ENCODE assay signal across 8 cellular contexts in the genomic region with DNA sequence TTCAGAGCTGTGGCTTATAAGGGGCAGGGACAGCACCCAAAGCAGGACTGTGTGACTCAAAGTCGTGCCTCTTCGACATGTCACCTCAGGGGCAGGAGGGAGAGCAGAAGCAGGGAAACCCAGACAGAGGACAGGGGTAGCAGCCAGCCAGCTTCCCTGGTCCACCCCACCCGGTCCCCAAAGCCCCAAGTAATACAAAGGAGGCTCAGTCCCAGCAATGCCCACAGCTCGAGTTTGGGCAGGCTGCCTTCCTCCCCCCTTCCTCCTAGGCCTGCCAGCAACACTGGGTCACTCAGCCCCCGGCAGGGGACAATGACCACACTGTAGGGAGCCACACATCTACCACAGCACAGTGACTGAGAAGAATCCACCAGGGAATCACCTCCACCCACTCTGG. TPM values are rescaled to one million over a fixed set of nuclear protein-coding genes. Genes with fewer than 3 reads are reported as not detected.
DNase-seq lines count a peak whose midpoint lies in the region; ATAC-seq, FAIRE-seq and TF ChIP-seq lines count a peak whose summit lies in the region.

No MANE protein-coding gene starts in this region.

- H3K4me2 ChIP-seq in GM12878 (ENCODE audit: control insufficient read depth, insufficient read depth), result peak overlapping the region; percentile 96
- H3K4me2 ChIP-seq in mesenchymal stem cell (ENCODE audit: low read length, poor library complexity, severe bottlenecking), result peak overlapping the region; percentile 78

- POLR2A ChIA-PET in GM12878 (lab: Charles Lee), result interaction anchor here (0.5 to 3.6 kb wide), 16 partner anchors 9 to 1112 kb away, joined by 3 to 26 read pairs (median 6); partner anchors contain the start of genes CAPZA1, MOV10, PPM1J and ST7L

- 5% methylated on average over 5 of the region's 5 CpGs for WGBS in GM12878 (ENCODE audit: insufficient coverage, insufficient replicate concordance, low lambda C conversion rate, missing lambda C conversion rate)
- 23% methylated on average over 5 of the region's 5 CpGs for WGBS in mesenchymal stem cell

- H3K79me1 ChIP-seq in mesenchymal stem cell (replicated peaks; ENCODE audit: low read length, poor library complexity, severe bottlenecking), result peaks cover 2% of the 10 kb centered on the region

- H3K4me3 ChIP-seq in GM12878 (peak overlapping the region; percentile 68), mesenchymal stem cell (ENCODE audit: insufficient read depth in 1 of 2, low read depth in 1 of 2, low read length in 2 of 2) (peak overlapping the region; percentile 36 to 90)

- H3K36me3 ChIP-seq in GM12878 (ENCODE audit: control insufficient read depth in 2 of 2, insufficient read depth in 2 of 2, low read length in 1 of 2) (peaks cover 0 to 13% of the 10 kb centered on the region in 2 experiments; a peak in 3 of 4 replicates), mesenchymal stem cell (ENCODE audit: control insufficient read depth in 1 of 2, insufficient read depth in 2 of 2, low read depth in 1 of 2, low read length in 2 of 2) (peaks cover 38 to 40% of the 10 kb centered on the region in 2 experiments)

- TF ChIP-seq RAD21 in GM12878 (IDR thresholded peaks at IDR 0.05; ENCODE audit: insufficient read depth, low read depth, low read length), result no peak

- H2BK15ac ChIP-seq in mesenchymal stem cell (ENCODE audit: low read depth, poor library complexity, severe bottlenecking), result peak overlapping the region; percentile 56

- peak overlapping the region; percentile 90 for H4K91ac ChIP-seq in mesenchymal stem cell (ENCODE audit: low read length)

- H3K27ac Mint-ChIP-seq in type B pancreatic cell, result peak overlapping the region; percentile 91

- peaks cover 19% of the 10 kb centered on the region for H3K36me3 Mint-ChIP-seq in type B pancreatic cell

- H3K27me3 ChIP-seq in GM12878 (replicated peaks in 1 of 2; ENCODE audit: control insufficient read depth in 2 of 2, insufficient read depth in 2 of 2, low read length in 1 of 2) (no peaks in the 10 kb centered on the region), mesenchymal stem cell (ENCODE audit: control insufficient read depth in 1 of 2, insufficient read depth in 1 of 2, low read length in 2 of 2) (no peaks in the 10 kb centered on the region)

- H3K79me2 ChIP-seq in GM12878 (ENCODE audit: control insufficient read depth, insufficient read depth, low read length), result peaks cover 33% of the 10 kb centered on the region

- ATAC-seq in GM12878, result peak; percentile 6
- no peak for ATAC-seq in HG02759 (IDR thresholded peaks at IDR 0.05; ENCODE audit: unreplicated experiment)

- H2BK5ac ChIP-seq in mesenchymal stem cell (ENCODE audit: low read depth, low read length, poor library complexity, severe bottlenecking), result peak overlapping the region; percentile 11

- peak; percentile 45 for DNase-seq in stimulated activated CD4-positive, alpha-beta T cell treated with anti-CD3 and anti-CD28 coated beads, Interleukin-15, amount 100 ng/mL, for 24 hours
- DNase-seq in stimulated activated CD4-positive, alpha-beta T cell treated with anti-CD3 and anti-CD28 coated beads, Interleukin-12 subunit alpha, Interleukin-12 subunit beta, amount 100 ng/mL, for 4 hours, result no peak
- DNase-seq in GM12878 (ENCODE audit: low read depth, low spot score), result no peak
- no peak for DNase-seq in mesenchymal stem cell
- peak; percentile 55 for DNase-seq in type B pancreatic cell (ENCODE audit: extremely low spot score, unreplicated experiment)
- no peak for DNase-seq in AG20443 (ENCODE audit: low spot score)
- DNase-seq in COLO668 (lab: John Stamatoyannopoulos, UW; ENCODE audit: unreplicated experiment), result no peak

- peak overlapping the region; percentile 81 for H3K27ac ChIP-seq in GM12878 (ENCODE audit: control insufficient read depth, insufficient read depth)
- peak overlapping the region; percentile 65 for H3K27ac ChIP-seq in mesenchymal stem cell (ENCODE audit: low read length, poor library complexity, severe bottlenecking)

- peaks cover 61% of the 10 kb centered on the region for H3K4me1 Mint-ChIP-seq in type B pancreatic cell (ENCODE audit: unreplicated experiment)

- no peak for TF ChIP-seq EP300 in GM12878 (IDR thresholded peaks at IDR 0.05; ENCODE audit: borderline replicate concordance in 1 of 2, control insufficient read depth in 1 of 2, low read depth in 2 of 2, low read length in 2 of 2)

- RAD21 ChIA-PET in GM12878 (lab: Charles Lee; ENCODE audit: unreplicated experiment), result interaction anchor here (0.6 to 4.1 kb wide), 14 partner anchors 11 to 313 kb away, joined by 3 to 42 read pairs (median 8); partner anchors contain the start of genes CTTNBP2NL, MOV10, PPM1J and ST7L

- peak overlapping the region; percentile 52 for H4K8ac ChIP-seq in mesenchymal stem cell (ENCODE audit: low read length)

- H3K4me1 ChIP-seq in GM12878 (ENCODE audit: control insufficient read depth, insufficient read depth, low read length) (peaks cover 37% of the 10 kb centered on the region), mesenchymal stem cell (ENCODE audit: control insufficient read depth, insufficient read depth, low read depth, low read length) (peaks cover 51% of the 10 kb centered on the region)

- H3K4me3 Mint-ChIP-seq in type B pancreatic cell, result peak overlapping the region; percentile 87

- peak overlapping the region in 1 of 2 experiments; percentile 5 for H3K4ac ChIP-seq in mesenchymal stem cell (ENCODE audit: low read depth in 1 of 2, low read length in 2 of 2)

- peak overlapping the region; percentile 44 to 89 for H3K18ac ChIP-seq in mesenchymal stem cell (ENCODE audit: low read depth in 1 of 2, low read length in 2 of 2)

- SMC1A ChIA-PET in GM12878 (lab: Charles Lee; ENCODE audit: uncharacterized antibody, unreplicated experiment), result interaction anchor here (0.5 to 4.0 kb wide), 20 partner anchors 11 to 313 kb away, joined by 3 to 28 read pairs (median 4); partner anchors contain the start of genes MOV10, PPM1J and ST7L

- no peak for TF ChIP-seq POLR2A in GM12878 (IDR thresholded peaks at IDR 0.05; ENCODE audit: low read depth, low read length)

- no peaks in the 10 kb centered on the region for H3K9me3 Mint-ChIP-seq in type B pancreatic cell

- intact Hi-C loops in GM12878 (cut with micrococcal nuclease; ENCODE audit: unreplicated experiment), result no loop called here

- H3K9me3 ChIP-seq in GM12878 (replicated peaks; ENCODE audit: control insufficient read depth, insufficient read depth, low read length) (no peaks in the 10 kb centered on the region), mesenchymal stem cell (ENCODE audit: control insufficient read depth, low read length) (no peaks in the 10 kb centered on the region)

- H4K20me1 ChIP-seq in GM12878 (ENCODE audit: control insufficient read depth, insufficient read depth), result no peaks in the 10 kb centered on the region

- H2BK120ac ChIP-seq in mesenchymal stem cell (ENCODE audit: low read depth, low read length), result peak overlapping the region; percentile 54

- in situ Hi-C loops in GM12878 (cut with MboI), result no loop called here

- FAIRE-seq in GM12878 (lab: Jason Lieb, UNC), result no peak

- H3K27me3 Mint-ChIP-seq in type B pancreatic cell, result peaks cover 7% of the 10 kb centered on the region

- no TSS peak for BruUV-seq in GM12878 (replicated peaks; lab: Mats Ljungman, UMichigan)

- H2BK12ac ChIP-seq in mesenchymal stem cell (ENCODE audit: low read length in 2 of 2), result peak overlapping the region; percentile 23 to 87

- H2AK5ac ChIP-seq in mesenchymal stem cell (ENCODE audit: low read length, severe bottlenecking), result peak overlapping the region; percentile 53

- no peak overlapping the region for H3K23ac ChIP-seq in mesenchymal stem cell (ENCODE audit: low read length in 2 of 2)

- CTCF ChIA-PET in GM12878 (lab: Yijun Ruan, JAX), result interaction anchor here (0.5 to 5.6 kb wide), 11 partner anchors 11 to 369 kb away, joined by 3 to 48 read pairs (median 3); partner anchors contain the start of genes LRIG2, MOV10 and PPM1J

- H2AFZ ChIP-seq in GM12878 (ENCODE audit: control insufficient read depth, low read depth, low read length), result peak overlapping the region; percentile 57; the same call in 1 of the 2 replicates
- H2AFZ ChIP-seq in mesenchymal stem cell (ENCODE audit: low read depth, low read length), result no peak overlapping the region

- peak overlapping the region; percentile 52 for H3K9ac ChIP-seq in GM12878 (ENCODE audit: control insufficient read depth, insufficient read depth, low read length)
- peak overlapping the region; percentile 88 for H3K9ac ChIP-seq in mesenchymal stem cell (ENCODE audit: low read length)

- no peak for TF ChIP-seq CTCF in GM12878 (IDR thresholded peaks at IDR 0.05 in 2 of 3, conservative IDR thresholded peaks at IDR 0.05 in 1 of 3; ENCODE audit: control insufficient read depth in 2 of 3, extremely low read depth in 1 of 3, insufficient read depth in 1 of 3, low read depth in 3 of 3, low read length in 3 of 3)
- no peak for TF ChIP-seq CTCF in type B pancreatic cell (conservative IDR thresholded peaks at IDR 0.05)

- H3K14ac ChIP-seq in mesenchymal stem cell (ENCODE audit: low read length in 2 of 2), result peak overlapping the region in 1 of 2 experiments; percentile 5

RNA-seq across cellular contexts. Expression of gene RHOC, which starts 2.4 kb away (rescaled TPM):
- total RNA-seq in GM12878 (2013; cell fraction: nucleolus; rRNA removed), result 33.4 and 48.0 TPM in 2 replicates
- total RNA-seq in GM12878 (2014; rRNA removed) (178 and 187 TPM in 2 replicates), GM12878 (2014; rRNA removed; fragmentation: Illumina TruSeq; extraction: Trizol) (183 TPM in 2 replicates), GM12878 (2021) (138 and 142 TPM in 2 replicates), type B pancreatic cell (ENCODE audit: low replicate concordance) (131 and 173 TPM in 2 replicates)
- polyA plus RNA-seq in GM12878 (2011; ENCODE audit: low read depth), result 130 TPM
- polyA plus RNA-seq in GM12878 (2011; rRNA removed) (258 and 371 TPM in 2 replicates), GM12878 (2014; fragmentation: Illumina TruSeq; extraction: Trizol) (316 and 336 TPM in 2 replicates), GM12878 (2014; fragmentation: Nextera tagmentation; extraction: Ambion mirVana) (10 to 100 TPM; 20.6 to 37.9 TPM), GM12878 (2014; rRNA removed) (232 and 264 TPM in 2 replicates), GM12878 (2016; fragmentation: Nextera tagmentation; extraction: Ambion mirVana) (100 to 1,000 TPM; 118 to 130 TPM)
- 673 and 682 TPM in 2 replicates for polyA plus RNA-seq in GM12878 (2011; cell fraction: cytosol; rRNA removed)
- 302 and 356 TPM in 2 replicates for polyA plus RNA-seq in GM12878 (2011; cell fraction: nucleus; rRNA removed)
- polyA plus RNA-seq in GM12878 (2012), result 211 and 224 TPM in 2 replicates
- polyA minus RNA-seq in GM12878 (2011; rRNA and poly(A)+ RNA removed), result 302 and 335 TPM in 2 replicates
- 68.6 and 69.9 TPM in 2 replicates for polyA minus RNA-seq in GM12878 (2011; cell fraction: cytosol; rRNA and poly(A)+ RNA removed)
- 44.2 and 56.9 TPM in 2 replicates for polyA minus RNA-seq in GM12878 (2011; cell fraction: nucleus; rRNA and poly(A)+ RNA removed)
- polyA plus RNA-seq in mesenchymal stem cell (2013, experiment 1 of 2), result 509 TPM
- polyA plus RNA-seq in mesenchymal stem cell (2013, experiment 2 of 2), result 495 TPM

RNA-seq across cellular contexts. Expression of gene PPM1J, which starts 10.6 kb away (rescaled TPM):
- 0.56 and 0.69 TPM in 2 replicates for total RNA-seq in GM12878 (2013; cell fraction: nucleolus; rRNA removed)
- 0.76 and 1.4 TPM in 2 replicates for total RNA-seq in GM12878 (2014; rRNA removed)
- 0.32 and 0.45 TPM in 2 replicates for total RNA-seq in GM12878 (2014; rRNA removed; fragmentation: Illumina TruSeq; extraction: Trizol)
- 0.59 and 1.5 TPM in 2 replicates for total RNA-seq in GM12878 (2021)
- 0.47 TPM for polyA plus RNA-seq in GM12878 (2011; ENCODE audit: low read depth)
- polyA plus RNA-seq in GM12878 (2011; rRNA removed), result 0.88 and 1.6 TPM in 2 replicates
- 2.2 and 2.3 TPM in 2 replicates for polyA plus RNA-seq in GM12878 (2011; cell fraction: cytosol; rRNA removed)
- 5.5 and 7.0 TPM in 2 replicates for polyA plus RNA-seq in GM12878 (2011; cell fraction: nucleus; rRNA removed)
- 0.72 and 0.80 TPM in 2 replicates for polyA plus RNA-seq in GM12878 (2012)
- 0.19 and 0.71 TPM in 2 replicates for polyA plus RNA-seq in GM12878 (2014; fragmentation: Illumina TruSeq; extraction: Trizol)
- under 1 TPM in 1 of 2 experiments, not detected in 1; 0.07 TPM for polyA plus RNA-seq in GM12878 (2014; fragmentation: Nextera tagmentation; extraction: Ambion mirVana)
- polyA plus RNA-seq in GM12878 (2014; rRNA removed), result 1.3 and 1.8 TPM in 2 replicates
- polyA plus RNA-seq in GM12878 (2016; fragmentation: Nextera tagmentation; extraction: Ambion mirVana), result under 1 TPM; 0.25 to 0.34 TPM
- polyA minus RNA-seq in GM12878 (2011; rRNA and poly(A)+ RNA removed), result 1.1 and 1.2 TPM in 2 replicates
- polyA minus RNA-seq in GM12878 (2011; cell fraction: cytosol; rRNA and poly(A)+ RNA removed), result 0.94 TPM in 1 of 2 replicates, not detected in the other
- polyA minus RNA-seq in GM12878 (2011; cell fraction: nucleus; rRNA and poly(A)+ RNA removed), result 0.85 and 1.1 TPM in 2 replicates
- 0.90 TPM for polyA plus RNA-seq in mesenchymal stem cell (2013, experiment 1 of 2)
- polyA plus RNA-seq in mesenchymal stem cell (2013, experiment 2 of 2), result 0.93 TPM
- total RNA-seq in type B pancreatic cell (ENCODE audit: low replicate concordance), result 2.5 and 2.6 TPM in 2 replicates

RNA-seq across cellular contexts. Expression of gene MOV10, which starts 30.1 kb away (rescaled TPM):
- total RNA-seq in GM12878 (2013; cell fraction: nucleolus; rRNA removed), result 74.7 and 85.4 TPM in 2 replicates
- total RNA-seq in GM12878 (2014; rRNA removed) (43.1 and 47.1 TPM in 2 replicates), GM12878 (2014; rRNA removed; fragmentation: Illumina TruSeq; extraction: Trizol) (31.4 and 37.4 TPM in 2 replicates), GM12878 (2021) (78.2 and 80.3 TPM in 2 replicates), type B pancreatic cell (ENCODE audit: low replicate concordance) (113 and 128 TPM in 2 replicates)
- polyA plus RNA-seq in GM12878 (2011; ENCODE audit: low read depth), result 50.0 TPM
- polyA plus RNA-seq in GM12878 (2011; rRNA removed) (15.7 and 43.7 TPM in 2 replicates), GM12878 (2014; fragmentation: Illumina TruSeq; extraction: Trizol) (44.5 and 70.4 TPM in 2 replicates), GM12878 (2014; fragmentation: Nextera tagmentation; extraction: Ambion mirVana) (10 to 100 TPM; 21.0 to 28.6 TPM), GM12878 (2014; rRNA removed) (65.8 and 82.0 TPM in 2 replicates), GM12878 (2016; fragmentation: Nextera tagmentation; extraction: Ambion mirVana) (10 to 100 TPM; 52.5 to 58.6 TPM)
- polyA plus RNA-seq in GM12878 (2011; cell fraction: cytosol; rRNA removed), result 51.6 and 52.6 TPM in 2 replicates
- 214 and 236 TPM in 2 replicates for polyA plus RNA-seq in GM12878 (2011; cell fraction: nucleus; rRNA removed)
- polyA plus RNA-seq in GM12878 (2012), result 48.1 and 49.7 TPM in 2 replicates
- polyA minus RNA-seq in GM12878 (2011; rRNA and poly(A)+ RNA removed), result 34.5 and 70.3 TPM in 2 replicates
- polyA minus RNA-seq in GM12878 (2011; cell fraction: cytosol; rRNA and poly(A)+ RNA removed), result 21.7 and 27.8 TPM in 2 replicates
- 49.7 and 83.2 TPM in 2 replicates for polyA minus RNA-seq in GM12878 (2011; cell fraction: nucleus; rRNA and poly(A)+ RNA removed)
- polyA plus RNA-seq in mesenchymal stem cell (2013, experiment 1 of 2), result 62.1 TPM
- polyA plus RNA-seq in mesenchymal stem cell (2013, experiment 2 of 2), result 60.3 TPM

Comparison
In these comparisons a context has a peak if more than half of its experiments do, and no peak if none do; other contexts are left out.
1. DNase-seq: peak in stimulated activated CD4-positive, alpha-beta T cell treated with anti-CD3 and anti-CD28 coated beads, Interleukin-15, amount 100 ng/mL, for 24 hours (single experiment) and type B pancreatic cell (single experiment); none in stimulated activated CD4-positive, alpha-beta T cell treated with anti-CD3 and anti-CD28 coated beads, Interleukin-12 subunit alpha, Interleukin-12 subunit beta, amount 100 ng/mL, for 4 hours (single experiment), GM12878 (single experiment), mesenchymal stem cell (single experiment), AG20443 (single experiment) and COLO668 (single experiment).